Comparison of ENCODE assay signal across 25 cellular contexts in genomic region chr3:58713715-58714401, GRCh38. TPM values are rescaled to one million over a fixed set of nuclear protein-coding genes. Genes with fewer than 3 reads are reported as not detected.
A peak's percentile ranks its signal among the peaks of the same experiment; 100 is the strongest.
DNase-seq lines count a peak whose midpoint lies in the region; ATAC-seq, FAIRE-seq and TF ChIP-seq lines count a peak whose summit lies in the region.
"Had no signal": no experiment of that assay in that cellular context is flagged by ENCODE, and none has a peak within 500 bp of the region (broad histone marks: within the 10 kb centered on the region; RNA-seq: fewer than 3 reads in every experiment).

No MANE protein-coding gene starts in this region.

- ATAC-seq in K562 (no peak), mucosa of descending colon (peak; percentile 87)

- DNase-seq in COLO829 (ENCODE audit: low spot score) (peak; percentile 25), K562 (ENCODE audit: extremely low read depth in 1 of 4, low spot score in 3 of 4) (no peak), mucosa of descending colon (peak in 1 of 3 donors; percentile 29), SKM-1 (lab: John Stamatoyannopoulos, UW; ENCODE audit: unreplicated experiment) (no peak), kidney glomerular epithelial cell (lab: John Stamatoyannopoulos, UW) (no peak), AG20443 (ENCODE audit: low spot score) (no peak)
- DNase-seq: AML-193; BE2C; Calu3; CD4-positive, alpha-beta T cell; CD8-positive, alpha-beta memory T cell; COR-L47; DMS53; DMS79 treated with DMSO at 0.1 percent for 48 hours; GF-D8; GOT3; HFFc6 had no signal

- H3K9ac ChIP-seq in K562 (ENCODE audit: insufficient read depth in 1 of 2, low read depth in 2 of 2, low read length in 2 of 2), result no peak overlapping the region
- H3K9ac ChIP-seq: BLaER1 treated with 17β-estradiol and CSF1 and Interleukin-3, amounts not matched to agents 10 nM and 100 nM had no signal

- no peaks in the 10 kb centered on the region for H3K4me1 ChIP-seq in K562 (replicated peaks in 1 of 2; ENCODE audit: control insufficient read depth in 2 of 2, insufficient read depth in 2 of 2, low read length in 2 of 2)
- H3K4me1 ChIP-seq in mucosa of descending colon (ENCODE audit: low read depth), result no peaks in the 10 kb centered on the region
- H3K4me1 ChIP-seq: BE2C; BLaER1 treated with 17β-estradiol and CSF1 and Interleukin-3, amounts not matched to agents 10 nM and 100 nM; HAP-1 had no signal

- TF ChIP-seq CTCF in K562 (IDR thresholded peaks at IDR 0.05 in 2 of 3, conservative IDR thresholded peaks at IDR 0.05 in 1 of 3; ENCODE audit: insufficient read depth in 2 of 3, low read depth in 1 of 3, low read length in 3 of 3) (no peak), mucosa of descending colon (IDR thresholded peaks at IDR 0.05) (no peak)

- no peak overlapping the region for H2AFZ ChIP-seq in K562 (ENCODE audit: low read depth, low read length)

- intact Hi-C loops in K562 (cut with micrococcal nuclease) (no loop called here), mucosa of descending colon (cut with DNase I, micrococcal nuclease) (no loop called here)

- no peaks in the 10 kb centered on the region for H3K36me3 ChIP-seq in K562 (ENCODE audit: control insufficient read depth, insufficient read depth, low read length)
- no peaks in the 10 kb centered on the region for H3K36me3 ChIP-seq in mucosa of descending colon (ENCODE audit: low read depth)
- H3K36me3 ChIP-seq: BE2C; BLaER1 treated with 17β-estradiol and CSF1 and Interleukin-3, amounts not matched to agents 10 nM and 100 nM; HAP-1 had no signal

- CTCF ChIA-PET in K562 (lab: Yijun Ruan, JAX; ENCODE audit: low intra/inter-chr PET ratio), result no interaction called here

- H4K20me1 ChIP-seq in K562 (replicated peaks; ENCODE audit: control insufficient read depth, insufficient read depth, low read length), result no peaks in the 10 kb centered on the region
- H4K20me1 ChIP-seq: BLaER1 treated with 17β-estradiol and CSF1 and Interleukin-3, amounts not matched to agents 10 nM and 100 nM had no signal

- no peak for TF ChIP-seq EP300 in K562 (IDR thresholded peaks at IDR 0.05; ENCODE audit: low read length)

- H3K9me3 ChIP-seq in K562 (replicated peaks; ENCODE audit: control insufficient read depth, insufficient read depth, low read depth, low read length) (no peaks in the 10 kb centered on the region), mucosa of descending colon (no peaks in the 10 kb centered on the region)
- H3K9me3 ChIP-seq: BE2C, HAP-1 had no signal

- TF ChIP-seq POLR2A in K562 (conservative IDR thresholded peaks at IDR 0.05), result no peak

- H3K27ac ChIP-seq in K562 (ENCODE audit: extremely low read depth, low read depth, low read length), result no peak overlapping the region
- H3K27ac ChIP-seq: BLaER1 treated with 17β-estradiol and CSF1 and Interleukin-3, amounts not matched to agents 10 nM and 100 nM had no signal

- H3K4me3 ChIP-seq in K562 (no peak overlapping the region), mucosa of descending colon (no peak overlapping the region)
- H3K4me3 ChIP-seq: BLaER1 treated with 17β-estradiol and CSF1 and Interleukin-3, amounts not matched to agents 10 nM and 100 nM; HAP-1 had no signal

- POLR2A ChIA-PET in K562 (lab: Yijun Ruan, JAX), result no interaction called here

- no TSS peak for BruUV-seq in K562 (replicated peaks; lab: Mats Ljungman, UMichigan)

- no peak for FAIRE-seq in K562 (lab: Jason Lieb, UNC)
- FAIRE-seq: GM18507, H54 had no signal

- no peak overlapping the region for H3K4me2 ChIP-seq in K562 (ENCODE audit: insufficient read depth, low read length)
- H3K4me2 ChIP-seq: BLaER1 treated with 17β-estradiol and CSF1 and Interleukin-3, amounts not matched to agents 10 nM and 100 nM had no signal

- no peaks in the 10 kb centered on the region for H3K79me2 ChIP-seq in K562 (ENCODE audit: control insufficient read depth, insufficient read depth, low read length)

- WGBS in K562 (ENCODE audit: insufficient coverage, low coverage, missing lambda C conversion rate), result 4% methylated on average over 3 of the region's 3 CpGs

- no peak for TF ChIP-seq RAD21 in K562 (CRISPR knock-in tag; conservative IDR thresholded peaks at IDR 0.05 in 1 of 2, IDR thresholded peaks at IDR 0.05 in 1 of 2)

- no peaks in the 10 kb centered on the region for H3K9me1 ChIP-seq in K562 (ENCODE audit: control insufficient read depth, insufficient read depth, low read length)

- H3K27me3 ChIP-seq in K562 (ENCODE audit: control insufficient read depth in 2 of 2, insufficient read depth in 2 of 2, low read length in 2 of 2), result no peaks in the 10 kb centered on the region
- H3K27me3 ChIP-seq: BE2C; BLaER1 treated with 17β-estradiol and CSF1 and Interleukin-3, amounts not matched to agents 10 nM and 100 nM had no signal

- in situ Hi-C loops in K562 (cut with MboI), result no loop called here

TF ChIP-seq in K562, 482 proteins besides CTCF, POLR2A, EP300 and RAD21:
- peak; percentile 33; the same call in 1 of the 2 replicates for TF ChIP-seq TFE3 (CRISPR knock-in tag; IDR thresholded peaks at IDR 0.05)
- no peak for TF ChIP-seq ZBTB8A (IDR thresholded peaks at IDR 0.05; ENCODE audit: partially characterized antibody)

RNA-seq across cellular contexts. Expression of gene FAM3D, which starts 47.3 kb away (rescaled TPM):
- not detected in 2 replicates for total RNA-seq in K562 (2011; cell fraction: chromatin; rRNA removed; ENCODE audit: low replicate concordance)
- not detected in 2 replicates for total RNA-seq in K562 (2011; cell fraction: nucleolus; rRNA removed)
- total RNA-seq in K562 (2011; cell fraction: nucleoplasm; rRNA removed), result not detected in 2 replicates
- total RNA-seq in K562 (2014; rRNA removed) (not detected in 2 replicates), K562 (2014; rRNA removed; fragmentation: Illumina TruSeq; extraction: Trizol) (not detected in 2 replicates), K562 (2015; rRNA removed; fragmentation: Illumina TruSeq; extraction: Trizol) (not detected in 2 replicates), K562 (2021) (0.49 TPM in 1 of 2 replicates, not detected in the other), mucosa of descending colon (100 to 1,000 TPM; 253 to 761 (median 323) TPM)
- polyA plus RNA-seq in K562 (2011; rRNA removed) (0.16 TPM in 1 of 2 replicates, not detected in the other), K562 (2014; fragmentation: Illumina TruSeq; extraction: Trizol) (not detected in 2 replicates), K562 (2014; fragmentation: Nextera tagmentation; extraction: Ambion mirVana) (not detected), K562 (2014; rRNA removed) (0.43 TPM in 1 of 2 replicates, not detected in the other)
- polyA plus RNA-seq in K562 (2011; cell fraction: cytosol; rRNA removed), result 0.04 TPM in 1 of 2 replicates, not detected in the other
- 0.17 and 0.30 TPM in 2 replicates for polyA plus RNA-seq in K562 (2011; cell fraction: nucleus; rRNA removed)
- not detected in 2 replicates for polyA plus RNA-seq in K562 (2012)
- polyA minus RNA-seq in K562 (2011; rRNA and poly(A)+ RNA removed), result not detected in 2 replicates
- not detected in 2 replicates for polyA minus RNA-seq in K562 (2011; cell fraction: cytosol; rRNA and poly(A)+ RNA removed)
- not detected in 2 replicates for polyA minus RNA-seq in K562 (2011; cell fraction: nucleus; rRNA and poly(A)+ RNA removed)
- total RNA-seq: A172; CD4-positive, alpha-beta T cell; CD8-positive, alpha-beta memory T cell; Daoy; G401; HFFc6 had no signal
- polyA plus RNA-seq: AG04450; CD8-positive, alpha-beta memory T cell had no signal

Comparison
In these comparisons a context has a peak if more than half of its experiments do, and no peak if none do; other contexts are left out.
1. RNA of gene FAM3D, which starts 47.3 kb away (total RNA-seq): 253 to 761 TPM in mucosa of descending colon; 0.49 TPM in K562; every median in the first group is over 100 times any median in the second.